In the genomic region with DNA sequence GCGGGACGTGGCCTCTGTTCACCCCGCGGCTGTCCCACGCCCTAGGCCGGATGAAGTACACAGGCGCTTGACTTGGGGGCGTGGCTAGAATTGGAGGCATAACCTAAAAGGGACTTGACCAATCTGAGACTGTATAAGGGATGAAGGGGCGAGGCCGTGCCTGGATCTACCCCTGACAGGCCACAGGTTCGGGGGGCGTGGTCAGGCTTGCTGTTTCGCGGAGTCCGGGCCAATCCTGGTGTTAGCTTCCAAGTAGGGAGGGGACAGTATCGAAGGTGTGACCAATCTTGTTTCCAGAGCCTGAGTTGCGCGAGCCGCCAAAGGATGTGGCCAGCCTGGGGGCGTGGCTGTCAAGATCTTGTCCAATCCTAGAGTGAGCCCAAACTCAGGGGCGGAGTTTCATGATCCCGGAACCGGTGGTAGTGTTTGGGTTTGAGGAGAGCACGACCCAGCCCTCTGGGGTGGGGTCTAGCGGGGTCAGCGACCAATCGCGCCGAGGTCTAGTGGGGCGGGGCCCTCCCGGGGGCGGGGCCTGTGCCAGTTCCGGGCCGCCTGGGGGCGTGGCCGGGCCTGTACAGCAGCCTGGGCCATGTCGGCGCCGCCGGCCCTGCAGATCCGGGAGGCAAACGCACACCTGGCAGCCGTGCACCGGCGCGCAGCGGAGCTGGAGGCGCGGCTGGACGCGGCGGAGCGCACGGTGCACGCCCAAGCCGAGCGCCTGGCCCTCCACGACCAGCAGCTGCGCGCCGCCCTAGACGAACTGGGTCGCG, we compare ENCODE assay signal across 8 cellular contexts. TPM values are rescaled to one million over a fixed set of nuclear protein-coding genes. Genes with fewer than 3 reads are reported as not detected.
DNase-seq lines count a peak whose midpoint lies in the region; ATAC-seq and TF ChIP-seq lines count a peak whose summit lies in the region.

A gene with protein sequence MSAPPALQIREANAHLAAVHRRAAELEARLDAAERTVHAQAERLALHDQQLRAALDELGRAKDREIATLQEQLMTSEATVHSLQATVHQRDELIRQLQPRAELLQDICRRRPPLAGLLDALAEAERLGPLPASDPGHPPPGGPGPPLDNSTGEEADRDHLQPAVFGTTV (plus strand): TSS at position 571 of the 770 bp plus-strand sequence. CDS start 19 bp downstream, at position 590.

- peaks cover 0 to 2% (median 0%) of the 10 kb centered on the region in 5 donors for H3K27me3 Mint-ChIP-seq in naive thymus-derived CD8-positive, alpha-beta T cell
- no peaks in the 10 kb centered on the region for H3K27me3 Mint-ChIP-seq in stimulated activated naive B cell treated with anti-CD40 and anti-IgM and Interleukin-4, amounts not matched to agents 10 μg/mL and 1 μg/mL and 100 μg/mL, for 72 hours

- H3K4me3 ChIP-seq in LNCaP clone FGC (ENCODE audit: low read depth, low read length), result peak within 1 kb of the TSS; percentile 77

- TF ChIP-seq CTCF in LNCaP clone FGC (IDR thresholded peaks at IDR 0.05; ENCODE audit: control insufficient read depth, extremely low read depth, insufficient read depth), result no peak

- peaks cover 0 to 33% (median 3%) of the 10 kb centered on the region in 3 donors for H3K36me3 Mint-ChIP-seq in naive thymus-derived CD8-positive, alpha-beta T cell
- H3K36me3 Mint-ChIP-seq in stimulated activated naive B cell treated with anti-CD40 and anti-IgM and Interleukin-4, amounts not matched to agents 10 μg/mL and 1 μg/mL and 100 μg/mL, for 72 hours, result peaks cover 21 to 34% of the 10 kb centered on the region in 2 donors

- DNase-seq in EL (peak; percentile 100), H4 (ENCODE audit: low spot score) (peak; percentile 100), LNCaP clone FGC (ENCODE audit: low read depth) (peak; percentile 100), RPMI8226 (peak; percentile 100), fibroblast of peridontal ligament (ENCODE audit: extremely low read depth) (peak; percentile 100)
- peak; percentile 100 for DNase-seq in activated T-helper 9 cell treated with anti-CD3 and anti-CD28 coated beads, Interleukin-2, amount 50 U/mL, for 16 hours (ENCODE audit: low read depth)
- peak; percentile 99 to 100 (median 100) for DNase-seq in naive thymus-derived CD8-positive, alpha-beta T cell
- DNase-seq in stimulated activated naive B cell treated with anti-CD40 and anti-IgM and Interleukin-4, amounts not matched to agents 10 μg/mL and 1 μg/mL and 100 μg/mL, for 72 hours, result peak; percentile 100

- POLR2A ChIA-PET in naive thymus-derived CD8-positive, alpha-beta T cell (lab: Charles Lee), result interaction anchor here (0.5 to 3.8 kb wide), 27 partner anchors 11 to 1726 kb away, joined by 3 to 71 read pairs (median 6); partner anchors contain the start of genes DUS3L, KDM4B, KHSRP and RANBP3

- peaks cover 19 to 57% (median 43%) of the 10 kb centered on the region in 4 donors for H3K4me1 Mint-ChIP-seq in naive thymus-derived CD8-positive, alpha-beta T cell
- peaks cover 29 to 61% of the 10 kb centered on the region in 2 donors for H3K4me1 Mint-ChIP-seq in stimulated activated naive B cell treated with anti-CD40 and anti-IgM and Interleukin-4, amounts not matched to agents 10 μg/mL and 1 μg/mL and 100 μg/mL, for 72 hours

- H3K4me3 Mint-ChIP-seq in naive thymus-derived CD8-positive, alpha-beta T cell, result peak within 1 kb of the TSS; percentile 91 to 99 (median 97)
- H3K4me3 Mint-ChIP-seq in stimulated activated naive B cell treated with anti-CD40 and anti-IgM and Interleukin-4, amounts not matched to agents 10 μg/mL and 1 μg/mL and 100 μg/mL, for 72 hours, result peak within 1 kb of the TSS; percentile 98 to 99

- peak within 1 kb of the TSS; percentile 98 to 100 (median 99) for H3K27ac Mint-ChIP-seq in naive thymus-derived CD8-positive, alpha-beta T cell
- peak within 1 kb of the TSS; percentile 99 for H3K27ac Mint-ChIP-seq in stimulated activated naive B cell treated with anti-CD40 and anti-IgM and Interleukin-4, amounts not matched to agents 10 μg/mL and 1 μg/mL and 100 μg/mL, for 72 hours

- no peaks in the 10 kb centered on the region for H3K9me3 Mint-ChIP-seq in naive thymus-derived CD8-positive, alpha-beta T cell
- no peaks in the 10 kb centered on the region for H3K9me3 Mint-ChIP-seq in stimulated activated naive B cell treated with anti-CD40 and anti-IgM and Interleukin-4, amounts not matched to agents 10 μg/mL and 1 μg/mL and 100 μg/mL, for 72 hours

- ATAC-seq in naive thymus-derived CD8-positive, alpha-beta T cell, result peak; percentile 77 to 80
- peak; percentile 81 to 82 for ATAC-seq in stimulated activated naive B cell treated with anti-CD40 and anti-IgM and Interleukin-4, amounts not matched to agents 10 μg/mL and 1 μg/mL and 100 μg/mL, for 72 hours (replicated peaks)

RNA-seq across cellular contexts. Expression of the gene that starts here (rescaled TPM):
- 1.0 and 3.1 TPM in 2 replicates for total RNA-seq in H4 (2014; rRNA removed; shearing (Covaris generic))
- 10 to 100 TPM; 32.7 to 34.5 TPM for total RNA-seq in naive thymus-derived CD8-positive, alpha-beta T cell
- 1 to 10 TPM; 6.2 to 8.4 (median 7.0) TPM for polyA plus RNA-seq in naive thymus-derived CD8-positive, alpha-beta T cell

Comparison
In these comparisons a context has a peak if more than half of its experiments do, and no peak if none do; other contexts are left out.
1. Peak in every context shown above with its lines: DNase-seq, ATAC-seq and H3K4me3 ChIP-seq.